16 cellular contexts compared by ENCODE assay signal in the genomic region with DNA sequence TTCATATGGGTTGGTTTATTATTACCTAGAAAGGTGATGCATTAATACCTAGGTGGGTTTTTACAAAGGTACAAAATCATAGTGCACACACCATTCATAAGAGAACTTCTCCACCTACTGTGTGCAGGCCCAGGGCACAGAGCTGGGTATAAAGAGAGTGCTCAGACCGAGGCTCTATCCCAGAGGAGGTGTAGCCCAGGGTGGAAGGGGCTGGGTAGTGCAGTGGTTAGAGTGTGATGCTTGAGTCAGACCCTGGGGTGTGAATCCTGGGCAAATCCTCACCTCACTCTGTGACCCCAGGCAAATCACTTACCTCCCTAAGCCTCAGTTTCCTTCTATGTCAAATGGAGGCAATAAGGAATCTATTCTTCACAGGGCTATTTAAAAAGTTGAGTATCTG. TPM values are rescaled to one million over a fixed set of nuclear protein-coding genes. Genes with fewer than 3 reads are reported as not detected.
DNase-seq lines count a peak whose midpoint lies in the region; ATAC-seq and TF ChIP-seq lines count a peak whose summit lies in the region.
"Had no signal": no experiment of that assay in that cellular context is flagged by ENCODE, and none has a peak within 500 bp of the region (broad histone marks: within the 10 kb centered on the region; RNA-seq: fewer than 3 reads in every experiment).

No MANE protein-coding gene starts in this region.

- H3K36me3 ChIP-seq in WERI-Rb-1 (no peaks in the 10 kb centered on the region), upper lobe of right lung (no peaks in the 10 kb centered on the region)
- H3K36me3 ChIP-seq: BLaER1, HAP-1 had no signal

- H3K4me3 ChIP-seq in WERI-Rb-1 (ENCODE audit: low read depth, low read length) (no peak overlapping the region), upper lobe of right lung (no peak overlapping the region)
- H3K4me3 ChIP-seq: A549, BLaER1, HAP-1 had no signal

- H3K4me3 Mint-ChIP-seq in activated CD4-positive, alpha-beta T cell treated with anti-CD3 and anti-CD28 coated beads for 36 hours = no peak overlapping the region
- H3K4me3 Mint-ChIP-seq in activated T-cell treated with anti-CD3 and anti-CD28 coated beads, Interleukin-2, amount 50 U/mL, for 72 hours = no peak overlapping the region
- H3K4me3 Mint-ChIP-seq: CD8-positive, alpha-beta memory T cell had no signal

- H3K27ac Mint-ChIP-seq in activated CD4-positive, alpha-beta T cell treated with anti-CD3 and anti-CD28 coated beads for 36 hours = no peak overlapping the region
- no peak overlapping the region for H3K27ac Mint-ChIP-seq in activated T-cell treated with anti-CD3 and anti-CD28 coated beads, Interleukin-2, amount 50 U/mL, for 72 hours

- peak; percentile 2 for DNase-seq in AG20443 (ENCODE audit: low spot score)
- no peak for DNase-seq in WERI-Rb-1
- peak; percentile 24 for DNase-seq in left lobe of liver (ENCODE audit: low spot score)
- DNase-seq in upper lobe of right lung = no peak
- no peak for DNase-seq in activated CD4-positive, alpha-beta T cell treated with anti-CD3 and anti-CD28 coated beads for 36 hours
- no peak for DNase-seq in hypothalamus (lab: John Stamatoyannopoulos, UW)
- no peak for DNase-seq in activated T-cell treated with anti-CD3 and anti-CD28 coated beads, Interleukin-2, amount 50 U/mL, for 72 hours
- DNase-seq: AML-193; Caco-2; CD8-positive, alpha-beta memory T cell; DND-41; GDM1; GOT3 had no signal

- H3K36me3 Mint-ChIP-seq in activated CD4-positive, alpha-beta T cell treated with anti-CD3 and anti-CD28 coated beads for 36 hours (ENCODE audit: low read depth) = peaks cover 13% of the 10 kb centered on the region
- peaks cover 6 to 16% of the 10 kb centered on the region in 2 donors for H3K36me3 Mint-ChIP-seq in activated T-cell treated with anti-CD3 and anti-CD28 coated beads, Interleukin-2, amount 50 U/mL, for 72 hours (ENCODE audit: insufficient read depth in 2 of 2)

- TF ChIP-seq CTCF in WERI-Rb-1 (IDR thresholded peaks at IDR 0.05; ENCODE audit: low read depth, low read length) (no peak), upper lobe of right lung (IDR thresholded peaks at IDR 0.05) (no peak)

- ATAC-seq in left lobe of liver = no peak
- ATAC-seq in upper lobe of right lung = peak; percentile 26
- ATAC-seq in activated CD4-positive, alpha-beta T cell treated with anti-CD3 and anti-CD28 coated beads for 36 hours = no peak
- no peak for ATAC-seq in activated T-cell treated with anti-CD3 and anti-CD28 coated beads, Interleukin-2, amount 50 U/mL, for 72 hours (replicated peaks in 1 of 2)
- ATAC-seq: A549 had no signal

- H3K9me3 Mint-ChIP-seq in activated CD4-positive, alpha-beta T cell treated with anti-CD3 and anti-CD28 coated beads for 36 hours (ENCODE audit: low read depth) = peaks cover 12% of the 10 kb centered on the region
- peaks cover 2 to 6% of the 10 kb centered on the region in 2 donors for H3K9me3 Mint-ChIP-seq in activated T-cell treated with anti-CD3 and anti-CD28 coated beads, Interleukin-2, amount 50 U/mL, for 72 hours

- CTCF ChIA-PET in activated CD4-positive, alpha-beta T cell treated with anti-CD3 and anti-CD28 coated beads for 36 hours (lab: Charles Lee) = no interaction called here

- peak overlapping the region; percentile 32; the same call in 1 of the 2 replicates for H3K27ac ChIP-seq in WERI-Rb-1
- H3K27ac ChIP-seq in upper lobe of right lung = no peak overlapping the region
- H3K27ac ChIP-seq: A549, BLaER1 had no signal

- POLR2A ChIA-PET in activated CD4-positive, alpha-beta T cell treated with anti-CD3 and anti-CD28 coated beads for 36 hours (lab: Charles Lee) = no interaction called here

- H3K4me1 ChIP-seq in upper lobe of right lung = no peaks in the 10 kb centered on the region
- H3K4me1 ChIP-seq: A549, BLaER1, Caco-2, HAP-1 had no signal

- intact Hi-C loops in upper lobe of right lung (cut with DNase I) = no loop called here
- intact Hi-C loops in activated CD4-positive, alpha-beta T cell treated with anti-CD3 and anti-CD28 coated beads for 36 hours (cut with DNase I, micrococcal nuclease) = no loop called here

- H3K4me1 Mint-ChIP-seq in activated CD4-positive, alpha-beta T cell treated with anti-CD3 and anti-CD28 coated beads for 36 hours = no peaks in the 10 kb centered on the region
- no peaks in the 10 kb centered on the region for H3K4me1 Mint-ChIP-seq in activated T-cell treated with anti-CD3 and anti-CD28 coated beads, Interleukin-2, amount 50 U/mL, for 72 hours (ENCODE audit: low read depth)

- H3K27me3 ChIP-seq in WERI-Rb-1 (ENCODE audit: insufficient read depth, low read depth, severe bottlenecking) (no peaks in the 10 kb centered on the region), upper lobe of right lung (no peaks in the 10 kb centered on the region)
- H3K27me3 ChIP-seq: BLaER1 had no signal

- no peaks in the 10 kb centered on the region for H3K27me3 Mint-ChIP-seq in activated CD4-positive, alpha-beta T cell treated with anti-CD3 and anti-CD28 coated beads for 36 hours
- no peaks in the 10 kb centered on the region for H3K27me3 Mint-ChIP-seq in activated T-cell treated with anti-CD3 and anti-CD28 coated beads, Interleukin-2, amount 50 U/mL, for 72 hours (ENCODE audit: low read depth)
- H3K27me3 Mint-ChIP-seq: CD8-positive, alpha-beta memory T cell had no signal

- H3K9me3 ChIP-seq in WERI-Rb-1 (ENCODE audit: severe bottlenecking) (peaks cover 6% of the 10 kb centered on the region), upper lobe of right lung (peaks cover 12% of the 10 kb centered on the region)
- H3K9me3 ChIP-seq: Caco-2 had no signal

RNA-seq across cellular contexts. Expression of a gene that starts 32.2 kb away (rescaled TPM):
- total RNA-seq in left lobe of liver = 3.9 TPM
- total RNA-seq in upper lobe of right lung = 65.9 TPM
- total RNA-seq in activated CD4-positive, alpha-beta T cell treated with anti-CD3 and anti-CD28 coated beads for 36 hours = 10 to 100 TPM; 61.7 to 74.3 TPM
- total RNA-seq in activated T-cell treated with anti-CD3 and anti-CD28 coated beads, Interleukin-2, amount 50 U/mL, for 72 hours = 10 to 100 TPM; 74.9 to 81.5 TPM
- total RNA-seq: Caco-2 had no signal

Comparison
In these comparisons a context has a peak if more than half of its experiments do, and no peak if none do; other contexts are left out.
1. DNase-seq: peak in AG20443 (single experiment) and left lobe of liver (single experiment); none in WERI-Rb-1 (single experiment), upper lobe of right lung (single experiment), activated CD4-positive, alpha-beta T cell treated with anti-CD3 and anti-CD28 coated beads for 36 hours (single experiment), hypothalamus (0 of 51) and activated T-cell treated with anti-CD3 and anti-CD28 coated beads, Interleukin-2, amount 50 U/mL, for 72 hours (0 of 2).
2. RNA of a gene that starts 32.2 kb away (total RNA-seq): 74.9 to 81.5 TPM in activated T-cell treated with anti-CD3 and anti-CD28 coated beads, Interleukin-2, amount 50 U/mL, for 72 hours, 61.7 to 74.3 TPM in activated CD4-positive, alpha-beta T cell treated with anti-CD3 and anti-CD28 coated beads for 36 hours and 65.9 TPM in upper lobe of right lung (single experiment); 3.9 TPM in left lobe of liver (single experiment); every median in the first group is over 10 times any median in the second.